8 cellular contexts compared by ENCODE assay signal in the genomic region with DNA sequence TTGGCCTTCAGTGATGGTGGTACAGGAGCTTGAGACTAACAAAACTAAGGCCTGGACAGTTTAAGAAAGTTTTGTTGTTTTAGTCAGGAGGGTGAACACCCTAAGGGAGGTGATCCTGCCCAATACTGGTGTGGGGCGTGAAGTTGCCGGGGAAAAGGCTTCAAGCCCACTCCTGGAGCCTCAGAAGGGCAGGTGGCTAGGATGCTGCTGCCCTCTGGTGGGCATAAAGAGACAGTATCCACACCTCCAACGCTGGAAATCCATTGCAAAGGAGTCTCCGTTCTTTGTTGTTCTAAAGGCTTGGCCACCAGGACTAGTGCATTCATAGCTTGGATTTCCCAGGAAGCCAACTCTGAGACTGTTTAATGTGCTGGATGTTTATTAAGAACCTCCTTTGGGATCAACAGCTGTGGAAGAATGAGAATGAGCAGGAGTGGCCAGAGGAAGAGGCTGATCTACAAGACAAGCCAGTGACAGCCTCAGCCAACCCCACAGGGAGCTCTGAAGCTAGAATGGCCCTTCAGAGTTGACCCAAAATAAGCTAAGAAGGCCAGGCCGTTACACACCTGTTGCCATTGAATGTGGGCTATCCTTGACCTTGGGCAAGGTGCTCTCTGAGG. TPM values are rescaled to one million over a fixed set of nuclear protein-coding genes. Genes with fewer than 3 reads are reported as not detected.
DNase-seq lines count a peak whose midpoint lies in the region; ATAC-seq, FAIRE-seq and TF ChIP-seq lines count a peak whose summit lies in the region.

No MANE protein-coding gene starts in this region.

- H3K27ac ChIP-seq in GM12878 (ENCODE audit: control insufficient read depth, insufficient read depth) = no peak overlapping the region

- peak; percentile 89 for FAIRE-seq in GM12878 (lab: Jason Lieb, UNC)

- no peaks in the 10 kb centered on the region for H3K9me3 ChIP-seq in T-helper 17 cell (ENCODE audit: control insufficient read depth, low read length, poor library complexity, severe bottlenecking)
- H3K9me3 ChIP-seq in GM12878 (replicated peaks; ENCODE audit: control insufficient read depth, insufficient read depth, low read length) = no peaks in the 10 kb centered on the region

- POLR2A ChIA-PET in GM12878 (lab: Charles Lee) = no interaction called here

- peak; percentile 81 to 85 (median 84) for TF ChIP-seq CTCF in GM12878 (IDR thresholded peaks at IDR 0.05 in 2 of 3, conservative IDR thresholded peaks at IDR 0.05 in 1 of 3; ENCODE audit: control insufficient read depth in 2 of 3, extremely low read depth in 1 of 3, insufficient read depth in 1 of 3, low read depth in 3 of 3, low read length in 3 of 3)

- CTCF ChIA-PET in GM12878 (lab: Yijun Ruan, JAX) = interaction anchor here (0.7 to 7.5 kb wide), 33 partner anchors 10 to 365 kb away, joined by 3 to 109 read pairs (median 4); a partner anchor contains a TSS

- intact Hi-C loops in GM12878 (cut with micrococcal nuclease; ENCODE audit: unreplicated experiment) = loop anchor here (1.0 kb wide), 1 partner anchor 158 kb away; no protein-coding TSS in a partner anchor

- H3K36me3 Mint-ChIP-seq in T-helper 17 cell (ENCODE audit: low read depth) = no peaks in the 10 kb centered on the region

- TF ChIP-seq POLR2A in GM12878 (IDR thresholded peaks at IDR 0.05; ENCODE audit: low read depth, low read length) (no peak), GM18505 (IDR thresholded peaks at IDR 0.05; ENCODE audit: borderline replicate concordance, extremely low read depth, insufficient read depth, insufficient read length) (no peak)

- no peak overlapping the region for H3K4me3 Mint-ChIP-seq in T-helper 17 cell

- in situ Hi-C loops in GM12878 (cut with MboI) = loop anchor here (5.0 kb wide), 1 partner anchor 95 kb away; no protein-coding TSS in a partner anchor

- RAD21 ChIA-PET in GM12878 (lab: Charles Lee; ENCODE audit: unreplicated experiment) = interaction anchor here (0.5 to 2.6 kb wide), 7 partner anchors 10 to 276 kb away, joined by 3 to 19 read pairs (median 7); a partner anchor contains a TSS

- no peaks in the 10 kb centered on the region for H3K27me3 Mint-ChIP-seq in T-helper 17 cell

- no peaks in the 10 kb centered on the region for H3K27me3 ChIP-seq in GM12878 (replicated peaks in 1 of 2; ENCODE audit: control insufficient read depth in 2 of 2, insufficient read depth in 2 of 2, low read length in 1 of 2)

- no TSS peak for BruUV-seq in GM12878 (replicated peaks; lab: Mats Ljungman, UMichigan)

- H3K4me1 ChIP-seq in GM12878 (ENCODE audit: control insufficient read depth, insufficient read depth, low read length) = no peaks in the 10 kb centered on the region

- no peaks in the 10 kb centered on the region for H4K20me1 ChIP-seq in GM12878 (ENCODE audit: control insufficient read depth, insufficient read depth)

- H3K27ac Mint-ChIP-seq in T-helper 17 cell = peak overlapping the region; percentile 29

- H3K36me3 ChIP-seq in GM12878 (ENCODE audit: control insufficient read depth in 2 of 2, insufficient read depth in 2 of 2, low read length in 1 of 2) = peaks cover 0 to 2% of the 10 kb centered on the region in 2 experiments; a peak in 2 of 4 replicates

- peaks cover 9% of the 10 kb centered on the region for H3K4me1 Mint-ChIP-seq in T-helper 17 cell

- H3K4me2 ChIP-seq in GM12878 (ENCODE audit: control insufficient read depth, insufficient read depth) = no peak overlapping the region

- H3K79me2 ChIP-seq in GM12878 (ENCODE audit: control insufficient read depth, insufficient read depth, low read length) = no peaks in the 10 kb centered on the region

- 18% methylated on average over 5 of the region's 5 CpGs for WGBS in GM12878 (ENCODE audit: insufficient coverage, insufficient replicate concordance, low lambda C conversion rate, missing lambda C conversion rate)

- peak; percentile 77 for TF ChIP-seq RAD21 in GM12878 (IDR thresholded peaks at IDR 0.05; ENCODE audit: insufficient read depth, low read depth, low read length)

- ATAC-seq in T-helper 17 cell (peak; percentile 88), GM12878 (peak; percentile 94), GM18505 (IDR thresholded peaks at IDR 0.05; ENCODE audit: unreplicated experiment) (no peak)

- no peak overlapping the region for H3K9ac ChIP-seq in GM12878 (ENCODE audit: control insufficient read depth, insufficient read depth, low read length)

- no peak overlapping the region for H3K4me3 ChIP-seq in GM12878

- peak overlapping the region; percentile 52 for H2AFZ ChIP-seq in GM12878 (ENCODE audit: control insufficient read depth, low read depth, low read length)

- peak; percentile 8 for DNase-seq in NK-92 treated with Interleukin-12 subunit alpha and Interleukin-12 subunit beta, amount 100 ng/mL, for 24 hours (lab: John Stamatoyannopoulos, UW)
- DNase-seq in NK-92 (lab: John Stamatoyannopoulos, UW; ENCODE audit: unreplicated experiment) = no peak
- DNase-seq in NCI-H1694 (lab: John Stamatoyannopoulos, UW) = peak; percentile 26
- peak; percentile 21 to 31 (median 27) for DNase-seq in T-helper 17 cell
- no peak for DNase-seq in GM12878 (ENCODE audit: low read depth, low spot score)
- DNase-seq in iPS-NIHi7 (ENCODE audit: extremely low spot score) = peak; percentile 86
- DNase-seq in stimulated activated CD4-positive, alpha-beta T cell treated with anti-CD3 and anti-CD28 coated beads, Interleukin-1b, Interleukin-23, amount 100 ng/mL, for 1 hour (ENCODE audit: low read depth in 2 of 2) = peak; percentile 17 to 25

- TF ChIP-seq EP300 in GM12878 (IDR thresholded peaks at IDR 0.05; ENCODE audit: borderline replicate concordance in 1 of 2, control insufficient read depth in 1 of 2, low read depth in 2 of 2, low read length in 2 of 2) = no peak

- SMC1A ChIA-PET in GM12878 (lab: Charles Lee; ENCODE audit: uncharacterized antibody, unreplicated experiment) = interaction anchor here (0.6 to 5.0 kb wide), 17 partner anchors 10 to 309 kb away, joined by 3 to 47 read pairs (median 4); a partner anchor contains a TSS

TF ChIP-seq in GM12878, 131 proteins besides CTCF, POLR2A, EP300 and RAD21 (continues in another document):
- TF ChIP-seq KDM1A (IDR thresholded peaks at IDR 0.05; ENCODE audit: borderline replicate concordance) (no peak), CBX3 (IDR thresholded peaks at IDR 0.05; ENCODE audit: borderline replicate concordance, low read depth) (no peak), ZNF24 (IDR thresholded peaks at IDR 0.05) (no peak), TCF3 (IDR thresholded peaks at IDR 0.05; ENCODE audit: borderline replicate concordance, insufficient read depth, low read depth, low read length) (0 out of 2 replicates have a peak, but pooled peaks have one; percentile 44), CBX5 (IDR thresholded peaks at IDR 0.05; ENCODE audit: low read depth) (no peak), IKZF1 (conservative IDR thresholded peaks at IDR 0.05) (0 out of 2 replicates have a peak, but pooled peaks have one; percentile 18), MXI1 (IDR thresholded peaks at IDR 0.05; ENCODE audit: low read depth, low read length) (no peak)

RNA-seq across cellular contexts. Expression of a gene that starts 8.2 kb away (rescaled TPM):
- total RNA-seq in T-helper 17 cell (1 to 10 TPM; 5.7 to 9.9 TPM), GM12878 (2014; rRNA removed) (11.5 and 11.7 TPM in 2 replicates), GM12878 (2014; rRNA removed; fragmentation: Illumina TruSeq; extraction: Trizol) (9.3 TPM in 2 replicates), GM12878 (2021) (14.7 and 15.7 TPM in 2 replicates)
- 11.9 and 14.4 TPM in 2 replicates for total RNA-seq in GM12878 (2013; cell fraction: nucleolus; rRNA removed)
- 10.0 TPM for polyA plus RNA-seq in GM12878 (2011; ENCODE audit: low read depth)
- polyA plus RNA-seq in GM12878 (2011; rRNA removed) (14.4 and 17.2 TPM in 2 replicates), GM12878 (2014; fragmentation: Illumina TruSeq; extraction: Trizol) (7.8 and 9.2 TPM in 2 replicates), GM12878 (2014; fragmentation: Nextera tagmentation; extraction: Ambion mirVana) (1 to 10 TPM; 2.9 to 7.0 TPM), GM12878 (2014; rRNA removed) (16.9 and 17.4 TPM in 2 replicates), GM12878 (2016; fragmentation: Nextera tagmentation; extraction: Ambion mirVana) (10 to 100 TPM; 11.2 to 13.4 TPM)
- 13.9 and 15.3 TPM in 2 replicates for polyA plus RNA-seq in GM12878 (2011; cell fraction: cytosol; rRNA removed)
- 24.2 and 28.1 TPM in 2 replicates for polyA plus RNA-seq in GM12878 (2011; cell fraction: nucleus; rRNA removed)
- 8.8 and 8.9 TPM in 2 replicates for polyA plus RNA-seq in GM12878 (2012)
- polyA minus RNA-seq in GM12878 (2011; rRNA and poly(A)+ RNA removed) = 18.0 and 32.5 TPM in 2 replicates
- 6.2 and 6.7 TPM in 2 replicates for polyA minus RNA-seq in GM12878 (2011; cell fraction: cytosol; rRNA and poly(A)+ RNA removed)
- 4.8 and 8.3 TPM in 2 replicates for polyA minus RNA-seq in GM12878 (2011; cell fraction: nucleus; rRNA and poly(A)+ RNA removed)

RNA-seq across cellular contexts. Expression of a gene that starts 42.9 kb away (rescaled TPM):
- 1 to 10 TPM in 1 of 2 donors, under 1 TPM in 1; 0.90 to 1.5 TPM for total RNA-seq in T-helper 17 cell
- 8.6 and 13.1 TPM in 2 replicates for total RNA-seq in GM12878 (2013; cell fraction: nucleolus; rRNA removed)
- 26.0 and 31.3 TPM in 2 replicates for total RNA-seq in GM12878 (2014; rRNA removed)
- 45.3 and 46.8 TPM in 2 replicates for total RNA-seq in GM12878 (2014; rRNA removed; fragmentation: Illumina TruSeq; extraction: Trizol)
- 30.7 and 34.6 TPM in 2 replicates for total RNA-seq in GM12878 (2021)
- 8.6 TPM for polyA plus RNA-seq in GM12878 (2011; ENCODE audit: low read depth)
- polyA plus RNA-seq in GM12878 (2011; rRNA removed) = 16.0 and 22.4 TPM in 2 replicates
- polyA plus RNA-seq in GM12878 (2011; cell fraction: cytosol; rRNA removed) = 12.7 and 14.6 TPM in 2 replicates
- 6.6 and 12.6 TPM in 2 replicates for polyA plus RNA-seq in GM12878 (2011; cell fraction: nucleus; rRNA removed)
- 7.7 and 8.9 TPM in 2 replicates for polyA plus RNA-seq in GM12878 (2012)
- 39.8 and 42.9 TPM in 2 replicates for polyA plus RNA-seq in GM12878 (2014; fragmentation: Illumina TruSeq; extraction: Trizol)
- 10 to 100 TPM; 13.9 to 16.6 TPM for polyA plus RNA-seq in GM12878 (2014; fragmentation: Nextera tagmentation; extraction: Ambion mirVana)
- 18.9 and 24.0 TPM in 2 replicates for polyA plus RNA-seq in GM12878 (2014; rRNA removed)
- 10 to 100 TPM; 21.0 to 21.1 TPM for polyA plus RNA-seq in GM12878 (2016; fragmentation: Nextera tagmentation; extraction: Ambion mirVana)
- 28.0 and 30.3 TPM in 2 replicates for polyA minus RNA-seq in GM12878 (2011; rRNA and poly(A)+ RNA removed)
- polyA minus RNA-seq in GM12878 (2011; cell fraction: cytosol; rRNA and poly(A)+ RNA removed) = 6.7 and 15.8 TPM in 2 replicates
- polyA minus RNA-seq in GM12878 (2011; cell fraction: nucleus; rRNA and poly(A)+ RNA removed) = 5.2 and 11.0 TPM in 2 replicates

Comparison
In these comparisons a context has a peak if more than half of its experiments do, and no peak if none do; other contexts are left out.
1. DNase-seq: peak in NK-92 treated with Interleukin-12 subunit alpha and Interleukin-12 subunit beta, amount 100 ng/mL, for 24 hours (single experiment), NCI-H1694 (single experiment), T-helper 17 cell (3 of 3), iPS-NIHi7 (single experiment) and stimulated activated CD4-positive, alpha-beta T cell treated with anti-CD3 and anti-CD28 coated beads, Interleukin-1b, Interleukin-23, amount 100 ng/mL, for 1 hour (2 of 2); none in NK-92 (single experiment) and GM12878 (single experiment).